ENCODE assay signal across 18 cellular contexts in genomic region chr1:164141717-164142268, GRCh38.
"Had no signal": no experiment of that assay in that cellular context is flagged by ENCODE, and none has a peak within 500 bp of the region (broad histone marks: within the 10 kb centered on the region; RNA-seq: fewer than 3 reads in every experiment).

No MANE protein-coding gene starts in this region.

- H3K4me1 ChIP-seq: adrenal gland had no signal

- H3K9me3 ChIP-seq: adrenal gland had no signal

- ATAC-seq: activated CD4-positive, CD25-positive, alpha-beta regulatory T cell treated with anti-CD3 and anti-CD28 coated beads, Interleukin-2, amount 50 U/mL, for 24 hours; activated CD8-positive, alpha-beta T cell treated with anti-CD3 and anti-CD28 coated beads for 36 hours had no signal

- H3K27me3 ChIP-seq: adrenal gland had no signal

- DNase-seq: activated CD4-positive, alpha-beta T cell treated with anti-CD3 and anti-CD28 coated beads for 4 hours; activated CD8-positive, alpha-beta memory T cell treated with anti-CD3 and anti-CD28 coated beads, Interleukin-2, amount 50 U/mL, for 48 hours; activated CD8-positive, alpha-beta T cell treated with anti-CD3 and anti-CD28 coated beads for 36 hours; activated naive CD4-positive, alpha-beta T cell treated with anti-CD3 and anti-CD28 coated beads, Interleukin-2, amount 50 U/mL, for 16 hours; activated naive CD8-positive, alpha-beta T cell treated with anti-CD3 and anti-CD28 coated beads, Interleukin-2, amount 10 ng/mL, durations not matched to agents 7 days and 5 days; activated T-cell treated with anti-CD3 and anti-CD28 coated beads, Interleukin-2, amount 50 U/mL, for 1 hour; adrenal gland; anterior cingulate cortex; caudate nucleus; KG1; NCI-H1048; NCI-H1930; NCI-H446; NCI-H524; NCI-H82; PC-9; SHP77 treated with DMSO at 0.1 percent for 48 hours had no signal

- H3K36me3 ChIP-seq: adrenal gland had no signal

- H3K4me3 ChIP-seq: adrenal gland, PC-9 had no signal

- H3K27ac ChIP-seq: adrenal gland, PC-9 had no signal
